In the genomic region with DNA sequence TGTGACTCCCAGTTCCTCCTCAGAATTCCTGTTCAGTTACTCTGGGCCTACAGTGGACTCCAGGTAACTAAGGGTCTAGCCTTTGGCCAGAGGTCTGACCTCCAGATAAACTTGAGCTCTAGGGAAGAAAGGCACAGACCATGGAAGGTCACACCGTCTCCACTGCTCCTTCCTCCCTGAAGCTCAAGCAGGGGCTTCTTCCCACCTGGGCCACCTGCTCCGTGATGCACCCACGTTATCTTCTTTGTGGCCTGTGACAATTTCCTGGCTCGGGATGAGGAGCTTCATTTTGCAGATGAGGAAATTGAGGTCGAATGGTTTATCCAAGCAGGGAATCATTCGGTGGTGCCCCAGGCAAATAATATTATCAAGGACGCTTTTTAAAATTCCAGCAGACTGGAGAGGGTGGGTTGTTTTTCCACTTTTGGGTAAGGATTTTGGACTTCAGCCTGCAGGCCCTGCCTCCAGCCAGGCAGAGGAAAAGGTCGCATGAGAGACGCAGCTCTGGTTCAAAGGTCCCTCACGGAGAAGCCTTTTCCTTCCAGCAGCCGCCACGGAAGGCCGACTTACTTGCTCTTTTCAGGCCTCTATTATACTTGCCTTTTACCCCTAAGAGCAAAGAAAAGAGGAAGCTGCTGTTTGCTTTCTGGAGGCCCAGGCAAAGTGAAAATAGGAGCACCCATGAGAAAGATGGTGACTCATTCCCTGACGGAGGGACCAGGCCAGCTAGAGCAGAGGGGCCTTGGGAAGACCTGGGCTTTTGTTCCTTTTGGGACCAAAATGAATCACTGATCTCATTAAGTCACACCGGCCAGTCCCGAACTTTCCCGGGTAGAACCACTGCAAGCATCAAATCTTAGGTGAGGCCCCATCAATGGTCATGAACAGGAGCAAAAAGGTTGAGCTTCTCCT, we compare ENCODE assay signal across 9 cellular contexts. TPM values are rescaled to one million over a fixed set of nuclear protein-coding genes. Genes with fewer than 3 reads are reported as not detected.
DNase-seq lines count a peak whose midpoint lies in the region; ATAC-seq, FAIRE-seq and TF ChIP-seq lines count a peak whose summit lies in the region.
"Had no signal": no experiment of that assay in that cellular context is flagged by ENCODE, and none has a peak within 500 bp of the region (broad histone marks: within the 10 kb centered on the region; RNA-seq: fewer than 3 reads in every experiment).

No MANE protein-coding gene starts in this region.

- intact Hi-C loops in stomach (cut with DNase I; ENCODE audit: low total_unique reads), result no loop called here

- no peak for TF ChIP-seq EP300 in stomach (IDR thresholded peaks at IDR 0.05)

- no peaks in the 10 kb centered on the region for H3K9me3 ChIP-seq in stomach

- H2AFZ ChIP-seq in GM23338, result peak overlapping the region; percentile 28; the same call in 1 of the 2 replicates

- H3K27me3 Mint-ChIP-seq in GM23338 (ENCODE audit: insufficient read depth, low read depth, poor library complexity), result peaks cover 8% of the 10 kb centered on the region

- WGBS in stomach, 5 donors, result 76 to 87% (median 85%) methylated on average over 17 of the region's 17 CpGs

- FAIRE-seq in GM19239 (lab: Jason Lieb, UNC), result no peak
- FAIRE-seq: GM18507 had no signal

- H3K4me2 ChIP-seq in GM23338, result no peak overlapping the region

- no peaks in the 10 kb centered on the region for H3K9me2 ChIP-seq in GM23338 (ENCODE audit: insufficient read depth)

- H3K4me3 ChIP-seq in GM23338 (no peak overlapping the region), foreskin fibroblast (ENCODE audit: low read depth in 1 of 2, low read length in 2 of 2) (no peak overlapping the region), stomach (no peak overlapping the region), H7 (ENCODE audit: insufficient read depth, low read depth, low read length) (no peak overlapping the region)

- H4K20me1 ChIP-seq in GM23338 (replicated peaks; ENCODE audit: insufficient read depth), result no peaks in the 10 kb centered on the region; the same call in 1 of the 2 replicates

- H3K4me1 ChIP-seq in GM23338 (ENCODE audit: insufficient read depth) (peaks cover 12% of the 10 kb centered on the region; the same call in 1 of the 2 replicates), stomach (peaks cover 42 to 76% (median 53%) of the 10 kb centered on the region in 4 donors)

- no peak for DNase-seq in GM23338 (ENCODE audit: low spot score)
- DNase-seq in SIG-M5 treated with dmso at 0.1 percent for 504 hours (lab: John Stamatoyannopoulos, UW; ENCODE audit: unreplicated experiment), result peak; percentile 89
- DNase-seq in foreskin fibroblast, result peak; percentile 48 to 67
- DNase-seq in stomach, result no peak
- DNase-seq in H7, result no peak
- DNase-seq in GM19239 (ENCODE audit: insufficient read length, low spot score), result no peak
- DNase-seq in NCI-H1930 (lab: John Stamatoyannopoulos, UW), result no peak

- H3K4me3 Mint-ChIP-seq in GM23338, result no peak overlapping the region

- H3K36me3 Mint-ChIP-seq in GM23338 (ENCODE audit: low read depth), result no peaks in the 10 kb centered on the region

- TF ChIP-seq POLR2A in stomach (IDR thresholded peaks at IDR 0.05), result no peak

- TF ChIP-seq CTCF in GM23338 (conservative IDR thresholded peaks at IDR 0.05; ENCODE audit: low read depth in 2 of 2), result no peak
- no peak for TF ChIP-seq CTCF in foreskin fibroblast (IDR thresholded peaks at IDR 0.05; ENCODE audit: low read depth, low read length)
- TF ChIP-seq CTCF in stomach (IDR thresholded peaks at IDR 0.05), result no peak

- H3K27ac Mint-ChIP-seq in GM23338, result no peak overlapping the region

- H3K79me2 ChIP-seq in GM23338 (replicated peaks; ENCODE audit: insufficient read depth), result no peaks in the 10 kb centered on the region

- H3K36me3 ChIP-seq in GM23338 (ENCODE audit: insufficient read depth) (no peaks in the 10 kb centered on the region), stomach (no peaks in the 10 kb centered on the region), H7 (replicated peaks; ENCODE audit: control insufficient read depth, insufficient read depth, low read length) (no peaks in the 10 kb centered on the region)

- no peaks in the 10 kb centered on the region for H3F3A ChIP-seq in GM23338 (replicated peaks; ENCODE audit: low read depth)

- H3K4me1 Mint-ChIP-seq in GM23338, result peaks cover 11% of the 10 kb centered on the region

- H3K27me3 ChIP-seq in GM23338 (ENCODE audit: insufficient read depth) (no peaks in the 10 kb centered on the region), stomach (no peaks in the 10 kb centered on the region), H7 (ENCODE audit: control insufficient read depth, insufficient read depth, low read length) (no peaks in the 10 kb centered on the region)

- H3K9me3 Mint-ChIP-seq in GM23338, result no peaks in the 10 kb centered on the region

- no peak overlapping the region for H3K27ac ChIP-seq in GM23338 (ENCODE audit: low read depth)
- H3K27ac ChIP-seq in stomach, result peak overlapping the region in 4 of 5 donors; percentile 80 to 85 (median 83)

- no peak for ATAC-seq in GM23338
- no peak for ATAC-seq in activated CD4-positive, CD25-positive, alpha-beta regulatory T cell treated with anti-CD3 and anti-CD28 coated beads, Interleukin-2, amount 50 U/mL, for 24 hours

TF ChIP-seq in GM23338, 12 proteins besides CTCF, POLR2A, EP300 and RAD21 (continues in another document):
- TF ChIP-seq, protein P1, sequence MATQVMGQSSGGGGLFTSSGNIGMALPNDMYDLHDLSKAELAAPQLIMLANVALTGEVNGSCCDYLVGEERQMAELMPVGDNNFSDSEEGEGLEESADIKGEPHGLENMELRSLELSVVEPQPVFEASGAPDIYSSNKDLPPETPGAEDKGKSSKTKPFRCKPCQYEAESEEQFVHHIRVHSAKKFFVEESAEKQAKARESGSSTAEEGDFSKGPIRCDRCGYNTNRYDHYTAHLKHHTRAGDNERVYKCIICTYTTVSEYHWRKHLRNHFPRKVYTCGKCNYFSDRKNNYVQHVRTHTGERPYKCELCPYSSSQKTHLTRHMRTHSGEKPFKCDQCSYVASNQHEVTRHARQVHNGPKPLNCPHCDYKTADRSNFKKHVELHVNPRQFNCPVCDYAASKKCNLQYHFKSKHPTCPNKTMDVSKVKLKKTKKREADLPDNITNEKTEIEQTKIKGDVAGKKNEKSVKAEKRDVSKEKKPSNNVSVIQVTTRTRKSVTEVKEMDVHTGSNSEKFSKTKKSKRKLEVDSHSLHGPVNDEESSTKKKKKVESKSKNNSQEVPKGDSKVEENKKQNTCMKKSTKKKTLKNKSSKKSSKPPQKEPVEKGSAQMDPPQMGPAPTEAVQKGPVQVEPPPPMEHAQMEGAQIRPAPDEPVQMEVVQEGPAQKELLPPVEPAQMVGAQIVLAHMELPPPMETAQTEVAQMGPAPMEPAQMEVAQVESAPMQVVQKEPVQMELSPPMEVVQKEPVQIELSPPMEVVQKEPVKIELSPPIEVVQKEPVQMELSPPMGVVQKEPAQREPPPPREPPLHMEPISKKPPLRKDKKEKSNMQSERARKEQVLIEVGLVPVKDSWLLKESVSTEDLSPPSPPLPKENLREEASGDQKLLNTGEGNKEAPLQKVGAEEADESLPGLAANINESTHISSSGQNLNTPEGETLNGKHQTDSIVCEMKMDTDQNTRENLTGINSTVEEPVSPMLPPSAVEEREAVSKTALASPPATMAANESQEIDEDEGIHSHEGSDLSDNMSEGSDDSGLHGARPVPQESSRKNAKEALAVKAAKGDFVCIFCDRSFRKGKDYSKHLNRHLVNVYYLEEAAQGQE (IDR thresholded peaks at IDR 0.05; ENCODE audit: unreplicated experiment), result no peak
- no peak for TF ChIP-seq POLR2AphosphoS5 (IDR thresholded peaks at IDR 0.05; ENCODE audit: low read depth)
- TF ChIP-seq EZH2 (IDR thresholded peaks at IDR 0.05; ENCODE audit: low read depth, unreplicated experiment), result no peak
- TF ChIP-seq, protein P2, sequence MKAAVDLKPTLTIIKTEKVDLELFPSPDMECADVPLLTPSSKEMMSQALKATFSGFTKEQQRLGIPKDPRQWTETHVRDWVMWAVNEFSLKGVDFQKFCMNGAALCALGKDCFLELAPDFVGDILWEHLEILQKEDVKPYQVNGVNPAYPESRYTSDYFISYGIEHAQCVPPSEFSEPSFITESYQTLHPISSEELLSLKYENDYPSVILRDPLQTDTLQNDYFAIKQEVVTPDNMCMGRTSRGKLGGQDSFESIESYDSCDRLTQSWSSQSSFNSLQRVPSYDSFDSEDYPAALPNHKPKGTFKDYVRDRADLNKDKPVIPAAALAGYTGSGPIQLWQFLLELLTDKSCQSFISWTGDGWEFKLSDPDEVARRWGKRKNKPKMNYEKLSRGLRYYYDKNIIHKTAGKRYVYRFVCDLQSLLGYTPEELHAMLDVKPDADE (IDR thresholded peaks at IDR 0.05), result no peak

RNA-seq across cellular contexts. Expression of a gene that starts 22.8 kb away (rescaled TPM):
- 12.8 and 17.2 TPM in 2 replicates for total RNA-seq in GM23338 (2014; rRNA removed; shearing (Covaris generic))
- polyA plus RNA-seq in GM23338 (2016; fragmentation: Nextera tagmentation; extraction: Ambion mirVana) (8.7 and 9.7 TPM in 2 replicates), stomach (100 to 1,000 TPM in 1 of 3 donors, 10 to 100 TPM in 2; 76.4 to 136 (median 81.9) TPM)
- total RNA-seq in stomach, result 100 to 1,000 TPM; 167 to 690 (median 553) TPM
- total RNA-seq in H7 (2014; rRNA removed; shearing (Covaris generic)), result 11.5 and 15.4 TPM in 2 replicates

RNA-seq across cellular contexts. Expression of a gene that starts 40.2 kb away (rescaled TPM):
- total RNA-seq in GM23338 (2014; rRNA removed; shearing (Covaris generic)), result 92.2 and 99.9 TPM in 2 replicates
- polyA plus RNA-seq in GM23338 (2016; fragmentation: Nextera tagmentation; extraction: Ambion mirVana) (21.2 and 25.2 TPM in 2 replicates), stomach (10 to 100 TPM; 54.5 to 95.3 (median 83.7) TPM)
- 100 to 1,000 TPM in 4 of 5 donors, 10 to 100 TPM in 1; 98.8 to 293 (median 137) TPM for total RNA-seq in stomach
- total RNA-seq in H7 (2014; rRNA removed; shearing (Covaris generic)), result 97.7 and 102 TPM in 2 replicates

Comparison
In these comparisons a context has a peak if more than half of its experiments do, and no peak if none do; other contexts are left out.
1. DNase-seq: peak in SIG-M5 treated with dmso at 0.1 percent for 504 hours (single experiment) and foreskin fibroblast (2 of 2); none in GM23338 (single experiment), stomach (single experiment), H7 (single experiment), GM19239 (single experiment) and NCI-H1930 (0 of 2).